ENCODE assay signal across 8 cellular contexts in the genomic region with DNA sequence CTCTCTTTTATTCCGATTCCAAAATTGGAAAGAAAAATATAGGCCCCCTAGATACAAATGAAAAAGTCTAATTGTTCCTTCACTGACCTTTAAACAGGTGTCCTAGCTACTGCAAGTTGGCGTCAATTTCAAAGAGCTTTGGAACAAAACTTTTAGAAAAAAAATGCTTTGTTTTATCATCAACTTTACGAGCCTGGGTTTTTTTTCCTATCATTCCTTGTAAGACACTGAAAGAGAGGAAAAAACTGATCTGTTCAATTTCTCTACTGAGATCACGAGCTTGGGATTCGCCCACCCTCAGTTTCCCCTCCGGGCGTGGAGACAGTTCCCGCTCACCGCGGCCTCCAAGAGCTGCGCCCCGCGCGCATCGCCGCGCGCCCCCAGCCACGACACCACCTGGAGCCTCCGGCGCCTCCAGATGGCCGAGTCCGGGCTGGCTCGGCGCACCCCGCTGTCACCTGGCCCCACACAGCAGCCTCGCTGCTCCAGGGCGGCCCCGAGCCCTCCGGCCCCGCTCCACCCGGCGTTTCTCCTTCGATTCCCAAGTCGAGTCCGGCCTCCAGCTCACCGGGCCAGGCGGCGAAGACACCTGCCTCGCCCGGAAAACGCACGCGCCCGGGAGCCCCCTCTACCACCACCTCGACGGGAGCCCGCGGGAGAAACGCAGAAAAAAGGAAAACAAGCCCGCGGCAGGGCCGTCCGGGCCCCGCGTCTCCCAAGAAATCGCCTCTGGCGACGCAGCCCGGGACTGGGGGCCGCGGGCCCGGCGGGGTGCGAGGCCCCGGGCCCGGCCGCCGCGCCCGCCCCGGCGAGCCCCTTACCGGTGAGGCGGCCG. TPM values are rescaled to one million over a fixed set of nuclear protein-coding genes. Genes with fewer than 3 reads are reported as not detected.
DNase-seq lines count a peak whose midpoint lies in the region; ATAC-seq and TF ChIP-seq lines count a peak whose summit lies in the region.

No MANE protein-coding gene starts in this region.

- H3K4me3 ChIP-seq in mesenchymal stem cell (ENCODE audit: insufficient read depth in 1 of 2, low read depth in 1 of 2, low read length in 2 of 2) (peak overlapping the region; percentile 76 to 84), thoracic aorta (peak overlapping the region; percentile 93)

- POLR2A ChIA-PET in GM10248 (lab: Yijun Ruan, JAX), result interaction anchor here (0.7 to 1.2 kb wide), 2 partner anchors 148 to 399 kb away, joined by 3 to 5 read pairs; a partner anchor contains a TSS

- H3K4me2 ChIP-seq in mesenchymal stem cell (ENCODE audit: low read length, poor library complexity, severe bottlenecking), result peak overlapping the region; percentile 85

- no peaks in the 10 kb centered on the region for H3K27me3 ChIP-seq in mesenchymal stem cell (ENCODE audit: control insufficient read depth in 1 of 2, insufficient read depth in 1 of 2, low read length in 2 of 2)
- no peaks in the 10 kb centered on the region for H3K27me3 ChIP-seq in thoracic aorta (replicated peaks; ENCODE audit: insufficient read depth)

- H3K4me1 ChIP-seq in mesenchymal stem cell (ENCODE audit: control insufficient read depth, insufficient read depth, low read depth, low read length) (peaks cover 18% of the 10 kb centered on the region), thoracic aorta (ENCODE audit: control insufficient read depth in 1 of 2, low read depth in 2 of 2) (peaks cover 10 to 34% of the 10 kb centered on the region in 2 donors)

- H2BK120ac ChIP-seq in mesenchymal stem cell (ENCODE audit: low read depth, low read length), result peak overlapping the region; percentile 35

- H3K36me3 ChIP-seq in mesenchymal stem cell (ENCODE audit: control insufficient read depth in 1 of 2, insufficient read depth in 2 of 2, low read depth in 1 of 2, low read length in 2 of 2) (no peaks in the 10 kb centered on the region), thoracic aorta (no peaks in the 10 kb centered on the region)

- H3K79me1 ChIP-seq in mesenchymal stem cell (replicated peaks; ENCODE audit: low read length, poor library complexity, severe bottlenecking), result peaks cover 14% of the 10 kb centered on the region

- CTCF ChIA-PET in GM10248 (lab: Yijun Ruan, JAX), result interaction anchor here (0.8 to 6.2 kb wide), 15 partner anchors 11 to 544 kb away, joined by 3 to 60 read pairs (median 4); a partner anchor contains a TSS

- H3K23ac ChIP-seq in mesenchymal stem cell (ENCODE audit: low read length in 2 of 2), result no peak overlapping the region

- H2BK15ac ChIP-seq in mesenchymal stem cell (ENCODE audit: low read depth, poor library complexity, severe bottlenecking), result peak overlapping the region; percentile 36

- no peak overlapping the region for H2BK5ac ChIP-seq in mesenchymal stem cell (ENCODE audit: low read depth, low read length, poor library complexity, severe bottlenecking)

- no peak overlapping the region for H2AFZ ChIP-seq in mesenchymal stem cell (ENCODE audit: low read depth, low read length)

- peak overlapping the region in 1 of 2 experiments; percentile 59 for H2BK12ac ChIP-seq in mesenchymal stem cell (ENCODE audit: low read length in 2 of 2)

- DNase-seq in GM10248 (ENCODE audit: extremely low spot score) (peak; percentile 56), SW480 (ENCODE audit: low spot score) (peak; percentile 41), ecto neural progenitor cell (ENCODE audit: low spot score) (peak; percentile 67), mesenchymal stem cell (peak; percentile 32), thoracic aorta (ENCODE audit: low spot score) (no peak), RKO (ENCODE audit: low spot score) (no peak)

- H2AK5ac ChIP-seq in mesenchymal stem cell (ENCODE audit: low read length, severe bottlenecking), result no peak overlapping the region

- H3K9ac ChIP-seq in mesenchymal stem cell (ENCODE audit: low read length), result peak overlapping the region; percentile 82

- 5% methylated on average over 50 of the region's 76 CpGs for WGBS in mesenchymal stem cell

- peak overlapping the region; percentile 31 to 32 for H3K4ac ChIP-seq in mesenchymal stem cell (ENCODE audit: low read depth in 1 of 2, low read length in 2 of 2)

- TF ChIP-seq CTCF in GM10248 (IDR thresholded peaks at IDR 0.05; ENCODE audit: control extremely low read depth, extremely low read depth, low read depth, missing control alignments), result peak; percentile 42
- TF ChIP-seq CTCF in thoracic aorta (IDR thresholded peaks at IDR 0.05), result no peak

- ATAC-seq in HG02943 (IDR thresholded peaks at IDR 0.05; ENCODE audit: low read depth, unreplicated experiment) (peak; percentile 31), thoracic aorta (ENCODE audit: insufficient number of reproducible peaks, low FRiP score, low read depth) (no peak), GM18858 (IDR thresholded peaks at IDR 0.05; ENCODE audit: unreplicated experiment) (no peak)

- no peak overlapping the region for H3K14ac ChIP-seq in mesenchymal stem cell (ENCODE audit: low read length in 2 of 2)

- H3K9me3 ChIP-seq in mesenchymal stem cell (ENCODE audit: control insufficient read depth, low read length), result no peaks in the 10 kb centered on the region
- H3K9me3 ChIP-seq in thoracic aorta, result no peaks in the 10 kb centered on the region

- peak overlapping the region in 1 of 2 experiments; percentile 86 for H3K18ac ChIP-seq in mesenchymal stem cell (ENCODE audit: low read depth in 1 of 2, low read length in 2 of 2)

- no peak overlapping the region for H4K91ac ChIP-seq in mesenchymal stem cell (ENCODE audit: low read length)

- H4K8ac ChIP-seq in mesenchymal stem cell (ENCODE audit: low read length), result no peak overlapping the region

- H3K27ac ChIP-seq in mesenchymal stem cell (ENCODE audit: low read length, poor library complexity, severe bottlenecking) (no peak overlapping the region), thoracic aorta (peak overlapping the region in 1 of 2 donors; percentile 47)

RNA-seq across cellular contexts. Expression of a gene that starts 0.7 kb away (rescaled TPM):
- 10.0 TPM for polyA plus RNA-seq in mesenchymal stem cell (2013, experiment 1 of 2)
- polyA plus RNA-seq in mesenchymal stem cell (2013, experiment 2 of 2), result 10.1 TPM
- total RNA-seq in thoracic aorta, result 10 to 100 TPM; 47.4 to 62.0 TPM

Comparison
In these comparisons a context has a peak if more than half of its experiments do, and no peak if none do; other contexts are left out.
1. DNase-seq: peak in GM10248 (single experiment), SW480 (single experiment), ecto neural progenitor cell (single experiment) and mesenchymal stem cell (single experiment); none in thoracic aorta (single experiment) and RKO (single experiment).